In the genomic region with DNA sequence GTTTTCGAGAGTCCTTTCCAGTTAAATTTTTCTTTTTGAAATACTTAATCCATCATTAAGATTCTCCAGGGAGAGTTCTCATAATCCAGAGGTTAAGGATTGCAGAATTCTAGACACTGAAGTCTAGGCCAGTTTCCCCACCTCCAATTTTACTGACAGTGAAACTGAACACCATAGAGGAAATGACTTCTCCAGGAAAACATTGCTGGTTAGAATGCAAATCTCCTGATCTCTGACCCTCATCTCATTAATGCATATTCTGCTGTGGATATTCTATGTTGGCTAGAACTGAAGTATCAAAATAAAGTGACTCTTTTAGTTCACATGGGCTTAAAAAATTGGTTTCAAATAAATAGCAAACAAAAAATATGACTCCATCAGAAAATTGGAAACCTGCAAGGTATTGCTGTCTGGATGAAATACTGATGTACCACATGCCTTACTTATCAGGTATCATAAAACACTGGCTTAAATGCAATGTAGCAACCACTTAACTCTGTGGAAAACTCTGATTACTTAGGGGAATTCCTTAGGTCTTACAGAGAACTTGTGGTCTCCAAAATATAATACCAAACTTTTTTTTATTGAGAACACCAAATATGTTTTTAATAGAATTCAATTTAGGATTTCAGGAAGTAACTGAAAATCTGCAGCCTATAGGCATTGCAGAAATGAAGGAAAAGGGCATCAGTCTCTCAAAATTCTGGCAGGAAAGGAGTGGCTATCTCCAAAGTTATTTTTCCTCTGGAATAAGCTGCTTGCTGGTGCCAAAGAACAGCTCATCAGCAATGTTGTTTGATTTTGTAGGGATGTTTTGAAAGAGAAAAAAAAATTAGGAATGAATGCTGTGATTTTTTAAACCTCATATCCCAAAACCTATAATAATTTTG, we compare ENCODE assay signal across 15 cellular contexts.
DNase-seq lines count a peak whose midpoint lies in the region; ATAC-seq and TF ChIP-seq lines count a peak whose summit lies in the region.
"Had no signal": no experiment of that assay in that cellular context is flagged by ENCODE, and none has a peak within 500 bp of the region (broad histone marks: within the 10 kb centered on the region; RNA-seq: fewer than 3 reads in every experiment).

No MANE protein-coding gene starts in this region.

- H2BK15ac ChIP-seq in IMR-90 (ENCODE audit: low read depth, low read length), result no peak overlapping the region

- H3K27me3 Mint-ChIP-seq in chondrocyte (ENCODE audit: low read depth), result no peaks in the 10 kb centered on the region

- POLR2A ChIA-PET in IMR-90 (lab: Charles Lee; ENCODE audit: unreplicated experiment), result no interaction called here

- H3K4me1 ChIP-seq in IMR-90 (ENCODE audit: control insufficient read depth, insufficient read depth, low read length) (peaks cover 10% of the 10 kb centered on the region), liver (ENCODE audit: control insufficient read depth in 4 of 4, insufficient read depth in 4 of 4, low read length in 3 of 4) (peaks cover 14 to 54% (median 42%) of the 10 kb centered on the region in 4 donors), sigmoid colon (peaks cover 0 to 5% (median 0%) of the 10 kb centered on the region in 4 donors)

- no peak overlapping the region for H4K91ac ChIP-seq in IMR-90 (ENCODE audit: insufficient read depth, low read depth, low read length)

- H3K4me2 ChIP-seq in IMR-90 (ENCODE audit: low read depth, low read length), result no peak overlapping the region

- H3K4me3 ChIP-seq in AG09309 (ENCODE audit: control insufficient read depth, low read depth, low read length) (no peak overlapping the region), IMR-90 (ENCODE audit: insufficient read depth, low read depth, low read length) (no peak overlapping the region), liver (ENCODE audit: low read depth in 1 of 3, low read length in 3 of 3) (no peak overlapping the region), sigmoid colon (no peak overlapping the region)
- H3K4me3 ChIP-seq: body of pancreas, K562 had no signal

- no peak overlapping the region for H3K4me3 Mint-ChIP-seq in chondrocyte (ENCODE audit: unreplicated experiment)
- H3K4me3 Mint-ChIP-seq: stimulated activated naive CD8-positive, alpha-beta T cell treated with anti-CD3 and anti-CD28 coated beads, Interleukin-15, Interleukin-2, amounts not matched to agents 100 ng/mL and 50 ng/mL, for 24 hours had no signal

- no peak overlapping the region for H2AFZ ChIP-seq in IMR-90 (replicated peaks; ENCODE audit: low read length, poor library complexity)

- H4K20me1 ChIP-seq in IMR-90 (ENCODE audit: insufficient read depth, low read length), result no peaks in the 10 kb centered on the region

- H3K36me3 Mint-ChIP-seq in chondrocyte (ENCODE audit: low read depth), result no peaks in the 10 kb centered on the region

- peaks cover 46% of the 10 kb centered on the region for H3K4me1 Mint-ChIP-seq in chondrocyte (ENCODE audit: low read depth)

- no peak for TF ChIP-seq EP300 in sigmoid colon (IDR thresholded peaks at IDR 0.05)

- TF ChIP-seq RAD21 in IMR-90 (IDR thresholded peaks at IDR 0.05; ENCODE audit: low read length) (no peak), liver (IDR thresholded peaks at IDR 0.05) (peak in 1 of 2 donors; percentile 14)

- H3K36me3 ChIP-seq in IMR-90 (ENCODE audit: control insufficient read depth, insufficient read depth, low read length) (no peaks in the 10 kb centered on the region), liver (ENCODE audit: control insufficient read depth in 4 of 4, insufficient read depth in 3 of 4, low read depth in 1 of 4, low read length in 3 of 4) (no peaks in the 10 kb centered on the region), sigmoid colon (no peaks in the 10 kb centered on the region)

- TF ChIP-seq CTCF in AG09309 (IDR thresholded peaks at IDR 0.05; ENCODE audit: control insufficient read depth, insufficient read depth, low read depth, low read length, missing control alignments) (no peak), IMR-90 (conservative IDR thresholded peaks at IDR 0.05; ENCODE audit: low read depth, low read length) (no peak), chondrocyte (IDR thresholded peaks at IDR 0.05) (no peak), liver (IDR thresholded peaks at IDR 0.05; ENCODE audit: low read depth, low read length, missing input control) (no peak), sigmoid colon (IDR thresholded peaks at IDR 0.05) (no peak)

- no CpG with 5 or more reads among the region's 1 CpG for WGBS in IMR-90 (ENCODE audit: extremely low coverage in 2 of 2, insufficient read length in 1 of 2), 2 experiments
- WGBS in liver, result 84% methylated on average over 1 of the region's 1 CpG
- WGBS in sigmoid colon, 2 donors, result 85 to 95% methylated on average over 1 of the region's 1 CpG

- no peak overlapping the region; the same call in 1 of the 2 replicates for H3K4ac ChIP-seq in IMR-90 (ENCODE audit: low read depth, low read length)

- H3K9me3 ChIP-seq in IMR-90 (ENCODE audit: control insufficient read depth, insufficient read depth, low read length), result no peaks in the 10 kb centered on the region
- no peaks in the 10 kb centered on the region for H3K9me3 ChIP-seq in liver (ENCODE audit: control insufficient read depth in 4 of 4, low read length in 3 of 4)
- no peaks in the 10 kb centered on the region for H3K9me3 ChIP-seq in sigmoid colon
- H3K9me3 ChIP-seq: body of pancreas had no signal

- H3K9ac ChIP-seq in IMR-90 (ENCODE audit: low read depth, low read length) (no peak overlapping the region), liver (ENCODE audit: low read depth in 1 of 2, low read length in 2 of 2) (peak overlapping the region in 1 of 2 donors; percentile 24)

- H3K9me3 Mint-ChIP-seq in chondrocyte (ENCODE audit: low read depth), result no peaks in the 10 kb centered on the region
- H3K9me3 Mint-ChIP-seq: stimulated activated naive CD8-positive, alpha-beta T cell treated with anti-CD3 and anti-CD28 coated beads, Interleukin-15, Interleukin-2, amounts not matched to agents 100 ng/mL and 50 ng/mL, for 24 hours had no signal

- no peak overlapping the region for H2BK120ac ChIP-seq in IMR-90 (ENCODE audit: low read depth, low read length)

- in situ Hi-C loops in IMR-90 (cut with MboI; ENCODE audit: low sequenced_read_pairs), result no loop called here

- no peaks in the 10 kb centered on the region for H3K79me1 ChIP-seq in IMR-90 (ENCODE audit: low read depth in 1 of 2, low read length in 2 of 2)

- TF ChIP-seq POLR2A in IMR-90 (IDR thresholded peaks at IDR 0.05; ENCODE audit: low read depth, low read length) (no peak), sigmoid colon (IDR thresholded peaks at IDR 0.05) (no peak)

- BruUV-seq in IMR-90 (replicated peaks; lab: Mats Ljungman, UMichigan), result no TSS peak

- dilution Hi-C loops in IMR-90 (cut with HindIII; ENCODE audit: low sequenced_read_pairs, unreplicated experiment), result no loop called here

- H3K27me3 ChIP-seq in IMR-90 (ENCODE audit: control insufficient read depth, insufficient read depth, low read length) (no peaks in the 10 kb centered on the region), liver (ENCODE audit: control insufficient read depth in 4 of 4, insufficient read depth in 4 of 4, low read length in 3 of 4) (no peaks in the 10 kb centered on the region), sigmoid colon (no peaks in the 10 kb centered on the region)
- H3K27me3 ChIP-seq: body of pancreas had no signal

- CTCF ChIA-PET in IMR-90 (lab: Yijun Ruan, JAX), result no interaction called here

- no peak overlapping the region for H3K14ac ChIP-seq in IMR-90 (replicated peaks; ENCODE audit: low read depth, low read length)

- no peak overlapping the region for H2AK5ac ChIP-seq in IMR-90 (ENCODE audit: low read depth, low read length)

- H2AK9ac ChIP-seq in IMR-90 (replicated peaks; ENCODE audit: low read depth, low read length, poor library complexity), result no peak overlapping the region

- no peak overlapping the region for H3K27ac ChIP-seq in IMR-90 (ENCODE audit: insufficient read depth, low read length)
- peak overlapping the region; percentile 26 to 67 for H3K27ac ChIP-seq in liver (ENCODE audit: low read depth in 1 of 2, low read length in 2 of 2)
- peak overlapping the region in 1 of 4 donors; percentile 6 for H3K27ac ChIP-seq in sigmoid colon

- H3K9me1 ChIP-seq in IMR-90 (ENCODE audit: insufficient read depth, low read length), result no peaks in the 10 kb centered on the region; the same call in 1 of the 2 replicates

- DNase-seq in AG09309 (ENCODE audit: low read depth) (peak; percentile 61), IMR-90 (peak; percentile 66), chondrocyte (ENCODE audit: low spot score) (no peak), SIG-M5 treated with dmso at 0.1 percent for 504 hours (lab: John Stamatoyannopoulos, UW; ENCODE audit: unreplicated experiment) (no peak), sigmoid colon (no peak), occipital lobe (lab: John Stamatoyannopoulos, UW) (no peak), NK-92 (lab: John Stamatoyannopoulos, UW; ENCODE audit: unreplicated experiment) (no peak)
- DNase-seq: activated T-cell treated with anti-CD3 and anti-CD28 coated beads for 4 hours, C1 segment of cervical spinal cord, NCI-H1930, SW 1271 had no signal

- intact Hi-C loops in IMR-90 (cut with micrococcal nuclease) (no loop called here), sigmoid colon (cut with DNase I) (no loop called here)

- no peak overlapping the region for H3K23ac ChIP-seq in IMR-90 (ENCODE audit: low read depth, low read length)

- no peak overlapping the region for H4K5ac ChIP-seq in IMR-90 (ENCODE audit: low read depth, low read length)

- H3K27ac Mint-ChIP-seq in chondrocyte (ENCODE audit: unreplicated experiment), result peak overlapping the region; percentile 34
- H3K27ac Mint-ChIP-seq: stimulated activated naive CD8-positive, alpha-beta T cell treated with anti-CD3 and anti-CD28 coated beads, Interleukin-15, Interleukin-2, amounts not matched to agents 100 ng/mL and 50 ng/mL, for 24 hours had no signal

- no peak overlapping the region for H2BK5ac ChIP-seq in IMR-90 (ENCODE audit: low read depth, low read length, poor library complexity, severe bottlenecking)

- H2BK20ac ChIP-seq in IMR-90 (ENCODE audit: low read depth, low read length), result no peak overlapping the region

- peak; percentile 56; the same call in 1 of the 2 replicates for ATAC-seq in IMR-90 (ENCODE audit: low read depth)
- ATAC-seq: body of pancreas, K562 had no signal

- no peak overlapping the region for H3K56ac ChIP-seq in IMR-90 (ENCODE audit: extremely low read depth, insufficient read depth, low read length)

- H3K18ac ChIP-seq in IMR-90 (ENCODE audit: low read depth, low read length), result no peak overlapping the region

- H4K8ac ChIP-seq in IMR-90 (ENCODE audit: low read depth in 2 of 2, low read length in 2 of 2), result no peak overlapping the region

TF ChIP-seq in IMR-90, 13 proteins besides CTCF, POLR2A, EP300 and RAD21 (continues in another document):
- TF ChIP-seq MXI1 (IDR thresholded peaks at IDR 0.05; ENCODE audit: borderline replicate concordance, low read depth, low read length), result no peak
- TF ChIP-seq RFX5 (IDR thresholded peaks at IDR 0.05; ENCODE audit: low read depth, low read length), result no peak
- TF ChIP-seq SMC3 (IDR thresholded peaks at IDR 0.05; ENCODE audit: low read depth, low read length), result no peak

TF ChIP-seq in liver, 16 proteins besides CTCF, POLR2A, EP300 and RAD21 (continues in another document):
- TF ChIP-seq EGR1 (IDR thresholded peaks at IDR 0.05; ENCODE audit: low read depth in 2 of 2), result no peak
- TF ChIP-seq HNF4A (conservative IDR thresholded peaks at IDR 0.05), result no peak
- no peak for TF ChIP-seq GABPA (IDR thresholded peaks at IDR 0.05 in 1 of 2, conservative IDR thresholded peaks at IDR 0.05 in 1 of 2)
- no peak for TF ChIP-seq NR2F2 (IDR thresholded peaks at IDR 0.05)

Comparison
In these comparisons a context has a peak if more than half of its experiments do, and no peak if none do; other contexts are left out.
1. DNase-seq: peak in AG09309 (single experiment) and IMR-90 (single experiment); none in chondrocyte (single experiment), SIG-M5 treated with dmso at 0.1 percent for 504 hours (single experiment), sigmoid colon (single experiment), occipital lobe (single experiment) and NK-92 (single experiment).